Comparison of ENCODE assay signal across 10 cellular contexts in the genomic region with DNA sequence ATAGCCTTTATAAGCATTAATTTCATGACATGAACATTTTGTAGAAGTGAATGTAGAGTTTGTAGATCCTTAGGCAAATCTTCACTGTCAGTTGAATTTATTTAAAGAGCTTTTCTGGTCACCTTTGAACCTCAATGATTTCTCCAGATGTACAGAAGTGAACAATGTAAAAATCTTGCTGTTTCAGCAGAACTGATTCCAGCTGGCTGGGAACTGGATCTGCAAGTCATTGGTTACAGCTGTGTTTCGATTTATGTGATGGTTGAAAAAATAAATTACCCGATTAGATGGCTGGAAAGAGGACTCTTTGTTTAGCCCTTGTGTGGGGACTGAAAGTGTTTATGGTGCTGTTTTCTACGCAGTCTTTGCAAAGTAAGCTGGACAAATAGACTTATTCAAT.
DNase-seq lines count a peak whose midpoint lies in the region; FAIRE-seq and TF ChIP-seq lines count a peak whose summit lies in the region.
"Had no signal": no experiment of that assay in that cellular context is flagged by ENCODE, and none has a peak within 500 bp of the region (broad histone marks: within the 10 kb centered on the region; RNA-seq: fewer than 3 reads in every experiment).

No MANE protein-coding gene starts in this region.

- no peak for TF ChIP-seq POLR2A in H54 (IDR thresholded peaks at IDR 0.05; ENCODE audit: low read depth, low read length)

- peak overlapping the region; percentile 59 for H3K27ac ChIP-seq in angular gyrus (ENCODE audit: low read depth, low read length)

- peak; percentile 36 for FAIRE-seq in H54 (lab: Jason Lieb, UNC)

- DNase-seq in H54 (ENCODE audit: insufficient read length, low spot score) (no peak), globus pallidus (ENCODE audit: low spot score) (peak; percentile 82), pons (ENCODE audit: low spot score) (peak; percentile 89), hepatic stellate cell (ENCODE audit: low spot score) (no peak), OCI-M2 (lab: John Stamatoyannopoulos, UW; ENCODE audit: unreplicated experiment) (no peak), COR-L47 (lab: John Stamatoyannopoulos, UW) (no peak), cerebellum (ENCODE audit: low spot score) (no peak)
- DNase-seq: activated CD4-positive, alpha-beta memory T cell treated with anti-CD3 and anti-CD28 coated beads for 36 hours; NCI-H774 had no signal

Comparison
In these comparisons a context has a peak if more than half of its experiments do, and no peak if none do; other contexts are left out.
1. DNase-seq: peak in globus pallidus (single experiment) and pons (single experiment); none in H54 (single experiment), hepatic stellate cell (single experiment), OCI-M2 (single experiment), COR-L47 (single experiment) and cerebellum (single experiment).